26 cellular contexts compared by ENCODE assay signal in the genomic region with DNA sequence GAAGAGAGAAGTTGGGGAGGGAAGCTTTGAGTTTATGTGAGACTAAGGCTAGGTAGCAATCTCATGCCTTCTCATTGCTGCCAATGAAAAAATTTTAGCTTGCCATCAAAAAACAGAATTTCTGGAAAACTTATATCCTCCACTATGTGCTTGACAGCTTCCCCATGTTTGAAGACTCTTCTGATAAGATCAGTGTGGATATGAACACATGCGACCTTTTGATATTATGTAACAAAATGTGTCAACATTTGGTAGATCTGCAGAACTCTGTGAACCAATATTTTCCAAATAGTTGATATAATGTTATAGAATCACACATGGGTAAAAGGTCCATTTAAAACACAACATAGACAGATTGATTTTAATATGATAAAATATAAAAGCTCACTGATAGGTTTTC.
"Had no signal": no experiment of that assay in that cellular context is flagged by ENCODE, and none has a peak within 500 bp of the region (broad histone marks: within the 10 kb centered on the region; RNA-seq: fewer than 3 reads in every experiment).

No MANE protein-coding gene starts in this region.

- H3K27ac Mint-ChIP-seq: dendritic cell treated with granulocyte-macrophage colony-stimulating factor and Interleukin-4, amounts not matched to agents 40 ng/mL and 50 ng/mL, for 4 days; stimulated activated memory B cell treated with anti-CD40 and anti-IgM and Interleukin-4, amounts not matched to agents 10 μg/mL and 1 μg/mL and 100 μg/mL, for 72 hours; type B pancreatic cell had no signal

- H3K36me3 ChIP-seq: colonic mucosa, esophagus muscularis mucosa, heart right ventricle, left ventricle myocardium inferior, lower lobe of right lung, ovary, spleen, tibial artery had no signal

- H3K9me3 Mint-ChIP-seq: dendritic cell treated with granulocyte-macrophage colony-stimulating factor and Interleukin-4, amounts not matched to agents 40 ng/mL and 50 ng/mL, for 4 days; naive thymus-derived CD8-positive, alpha-beta T cell; stimulated activated memory B cell treated with anti-CD40 and anti-IgM and Interleukin-4, amounts not matched to agents 10 μg/mL and 1 μg/mL and 100 μg/mL, for 72 hours had no signal

- H3K9me3 ChIP-seq: colonic mucosa, esophagus muscularis mucosa, lower lobe of right lung, ovary, psoas muscle, testis, tibial artery had no signal

- H3K4me1 ChIP-seq: colonic mucosa, foreskin keratinocyte, psoas muscle, testis had no signal

- H3K4me3 ChIP-seq: colonic mucosa, esophagus muscularis mucosa, heart right ventricle, left ventricle myocardium inferior, lower lobe of right lung, ovary, psoas muscle, skin epidermis, spleen, testis, tibial artery had no signal

- DNase-seq: colonic mucosa; effector memory CD4-positive, alpha-beta T cell; foreskin keratinocyte; glutamatergic neuron; heart right ventricle; hippocampal formation; left cardiac atrium; left ventricle myocardium inferior; lower lobe of right lung; naive thymus-derived CD8-positive, alpha-beta T cell; occipital lobe; ovary; posterior cingulate gyrus; psoas muscle; right cardiac atrium; spleen; stimulated activated CD4-positive, alpha-beta T cell treated with anti-CD3 and anti-CD28 coated beads, Interleukin-4, amount 100 ng/mL, for 4 hours; stimulated activated naive CD8-positive, alpha-beta T cell treated with anti-CD3 and anti-CD28 coated beads, Interleukin-15, Interleukin-2, amounts not matched to agents 100 U/mL and 50 U/mL, for 24 hours; substantia nigra; testis; tibial artery had no signal

- ATAC-seq: foreskin keratinocyte; heart right ventricle; left cardiac atrium; lower lobe of right lung; naive thymus-derived CD8-positive, alpha-beta T cell; psoas muscle; right cardiac atrium; stimulated activated memory B cell treated with anti-CD40 and anti-IgM and Interleukin-4, amounts not matched to agents 10 μg/mL and 1 μg/mL and 100 μg/mL, for 72 hours; stimulated activated naive CD8-positive, alpha-beta T cell treated with anti-CD3 and anti-CD28 coated beads, Interleukin-15, Interleukin-2, amounts not matched to agents 100 U/mL and 50 U/mL, for 24 hours had no signal

- H3K27ac ChIP-seq: colonic mucosa, esophagus muscularis mucosa, foreskin keratinocyte, heart right ventricle, left ventricle myocardium inferior, lower lobe of right lung, ovary, psoas muscle, skin epidermis, spleen, testis, tibial artery had no signal

- H3K4me3 Mint-ChIP-seq: dendritic cell treated with granulocyte-macrophage colony-stimulating factor and Interleukin-4, amounts not matched to agents 40 ng/mL and 50 ng/mL, for 4 days; naive thymus-derived CD8-positive, alpha-beta T cell; stimulated activated memory B cell treated with anti-CD40 and anti-IgM and Interleukin-4, amounts not matched to agents 10 μg/mL and 1 μg/mL and 100 μg/mL, for 72 hours; type B pancreatic cell had no signal

- H3K27me3 ChIP-seq: colonic mucosa, esophagus muscularis mucosa, ovary, testis, tibial artery had no signal
